Comparison of ENCODE assay signal across 27 cellular contexts in genomic region chr1:8555582-8555981, GRCh38.
DNase-seq lines count a peak whose midpoint lies in the region; ATAC-seq, FAIRE-seq and TF ChIP-seq lines count a peak whose summit lies in the region.
"Had no signal": no experiment of that assay in that cellular context is flagged by ENCODE, and none has a peak within 500 bp of the region (broad histone marks: within the 10 kb centered on the region; RNA-seq: fewer than 3 reads in every experiment).

No MANE protein-coding gene starts in this region.

- H3K79me2 ChIP-seq in OCI-LY1 (ENCODE audit: insufficient read depth, low read length): no peaks in the 10 kb centered on the region

- no peaks in the 10 kb centered on the region for H3K9me3 Mint-ChIP-seq in activated T-cell treated with anti-CD3 and anti-CD28 coated beads, Interleukin-2, amount 50 U/mL, for 72 hours
- H3K9me3 Mint-ChIP-seq in stimulated activated naive CD8-positive, alpha-beta T cell treated with anti-CD3 and anti-CD28 coated beads, Interleukin-15, Interleukin-2, amounts not matched to agents 100 ng/mL and 50 ng/mL, for 24 hours: no peaks in the 10 kb centered on the region
- H3K9me3 Mint-ChIP-seq: CD14-positive monocyte, GM23338, IgD-negative memory B cell, type B pancreatic cell had no signal

- no peak overlapping the region for H3K4me2 ChIP-seq in OCI-LY1 (ENCODE audit: low read length)
- H3K4me2 ChIP-seq: GM23338 had no signal

- DNase-seq in activated T-cell treated with anti-CD3 and anti-CD28 coated beads, Interleukin-2, amount 50 U/mL, for 72 hours: no peak
- DNase-seq in activated T-cell treated with anti-CD3 and anti-CD28 coated beads for 4 hours (no peak), epithelial cell of prostate (ENCODE audit: low read depth, low spot score) (no peak), NCI-H128 (lab: John Stamatoyannopoulos, UW; ENCODE audit: unreplicated experiment) (no peak), GM12892 (ENCODE audit: insufficient read length) (no peak), ovary (no peak)
- DNase-seq: colonic mucosa; esophagus squamous epithelium; islet precursor cell; NCI-H1417 treated with DMSO at 0.1 percent for 48 hours; NCI-H2107; NCI-H510A; occipital lobe; retina; stimulated activated CD4-positive, alpha-beta T cell treated with anti-CD3 and anti-CD28 coated beads, Interleukin-4, amount 100 ng/mL, for 4 hours; T-helper 17 cell had no signal

- TF ChIP-seq CTCF in OCI-LY1 (IDR thresholded peaks at IDR 0.05; ENCODE audit: low read length): no peak
- TF ChIP-seq CTCF in ovary (IDR thresholded peaks at IDR 0.05): no peak

- H3K4me3 ChIP-seq in OCI-LY1 (ENCODE audit: low read depth, low read length, poor library complexity, severe bottlenecking) (no peak overlapping the region), ovary (no peak overlapping the region)
- H3K4me3 ChIP-seq: colonic mucosa, esophagus squamous epithelium, gastroesophageal sphincter, GM23338, lung, SJSA1 had no signal

- peak; percentile 80 to 85 for ATAC-seq in activated T-cell treated with anti-CD3 and anti-CD28 coated beads, Interleukin-2, amount 50 U/mL, for 72 hours (replicated peaks in 1 of 2)
- ATAC-seq: gastroesophageal sphincter, GM23338, T-helper 17 cell had no signal

- no peak for TF ChIP-seq EP300 in ovary (IDR thresholded peaks at IDR 0.05)

- intact Hi-C loops in ovary (cut with DNase I): no loop called here

- H2AFZ ChIP-seq in OCI-LY1 (ENCODE audit: low read length): no peak overlapping the region
- H2AFZ ChIP-seq: GM23338 had no signal

- H3K9me2 ChIP-seq in OCI-LY1 (ENCODE audit: low read depth, low read length): no peaks in the 10 kb centered on the region

- H3K27me3 ChIP-seq in OCI-LY1 (ENCODE audit: insufficient read depth, low read length) (no peaks in the 10 kb centered on the region), ovary (no peaks in the 10 kb centered on the region)
- H3K27me3 ChIP-seq: colonic mucosa, esophagus squamous epithelium, gastroesophageal sphincter, SJSA1 had no signal

- no peaks in the 10 kb centered on the region for H3K9me3 ChIP-seq in OCI-LY1 (ENCODE audit: low read length)
- H3K9me3 ChIP-seq in ovary: no peaks in the 10 kb centered on the region
- H3K9me3 ChIP-seq: colonic mucosa, esophagus squamous epithelium, gastroesophageal sphincter, SJSA1 had no signal

- H4K20me1 ChIP-seq in OCI-LY1 (ENCODE audit: insufficient read depth, low read length): no peaks in the 10 kb centered on the region

- H3F3A ChIP-seq in OCI-LY1 (ENCODE audit: insufficient read depth, low read length): no peaks in the 10 kb centered on the region

- H3K27ac ChIP-seq in OCI-LY1 (ENCODE audit: low read depth, low read length, poor library complexity, severe bottlenecking) (peak overlapping the region; percentile 7), epithelial cell of prostate (peak overlapping the region; percentile 34), ovary (peak overlapping the region in 1 of 2 donors; percentile 26)
- H3K27ac ChIP-seq: colonic mucosa, esophagus squamous epithelium, gastroesophageal sphincter, SJSA1, VCaP had no signal

- H3K4me3 Mint-ChIP-seq in activated T-cell treated with anti-CD3 and anti-CD28 coated beads, Interleukin-2, amount 50 U/mL, for 72 hours: peak overlapping the region in 1 of 2 donors; percentile 45
- no peak overlapping the region for H3K4me3 Mint-ChIP-seq in stimulated activated naive CD8-positive, alpha-beta T cell treated with anti-CD3 and anti-CD28 coated beads, Interleukin-15, Interleukin-2, amounts not matched to agents 100 ng/mL and 50 ng/mL, for 24 hours
- H3K4me3 Mint-ChIP-seq: CD14-positive monocyte, GM23338, T-helper 17 cell, type B pancreatic cell had no signal

- peaks cover 56% of the 10 kb centered on the region for H3K4me1 Mint-ChIP-seq in activated T-cell treated with anti-CD3 and anti-CD28 coated beads, Interleukin-2, amount 50 U/mL, for 72 hours (ENCODE audit: low read depth)
- peaks cover 46% of the 10 kb centered on the region for H3K4me1 Mint-ChIP-seq in stimulated activated naive CD8-positive, alpha-beta T cell treated with anti-CD3 and anti-CD28 coated beads, Interleukin-15, Interleukin-2, amounts not matched to agents 100 ng/mL and 50 ng/mL, for 24 hours (ENCODE audit: low read depth)

- no peaks in the 10 kb centered on the region for H3K36me3 ChIP-seq in OCI-LY1 (ENCODE audit: insufficient read depth, low read length)
- no peaks in the 10 kb centered on the region for H3K36me3 ChIP-seq in ovary
- H3K36me3 ChIP-seq: colonic mucosa, esophagus squamous epithelium had no signal

- H3K4me1 ChIP-seq in OCI-LY1 (ENCODE audit: insufficient read depth, low read length, severe bottlenecking) (peaks cover 21% of the 10 kb centered on the region), ovary (ENCODE audit: insufficient read depth) (peaks cover 13% of the 10 kb centered on the region)
- H3K4me1 ChIP-seq: colonic mucosa had no signal

- FAIRE-seq in GM12892 (lab: Jason Lieb, UNC): no peak
- FAIRE-seq: D721Med had no signal

- peak overlapping the region; percentile 81 for H3K27ac Mint-ChIP-seq in activated T-cell treated with anti-CD3 and anti-CD28 coated beads, Interleukin-2, amount 50 U/mL, for 72 hours
- peak overlapping the region; percentile 76 for H3K27ac Mint-ChIP-seq in stimulated activated naive CD8-positive, alpha-beta T cell treated with anti-CD3 and anti-CD28 coated beads, Interleukin-15, Interleukin-2, amounts not matched to agents 100 ng/mL and 50 ng/mL, for 24 hours
- H3K27ac Mint-ChIP-seq: CD14-positive monocyte, T-helper 17 cell had no signal

- peaks cover 3 to 24% of the 10 kb centered on the region in 2 donors for H3K36me3 Mint-ChIP-seq in activated T-cell treated with anti-CD3 and anti-CD28 coated beads, Interleukin-2, amount 50 U/mL, for 72 hours (ENCODE audit: insufficient read depth in 2 of 2)
- peaks cover 46% of the 10 kb centered on the region for H3K36me3 Mint-ChIP-seq in stimulated activated naive CD8-positive, alpha-beta T cell treated with anti-CD3 and anti-CD28 coated beads, Interleukin-15, Interleukin-2, amounts not matched to agents 100 ng/mL and 50 ng/mL, for 24 hours (ENCODE audit: low read depth)

- TF ChIP-seq POLR2A in GM12892 (IDR thresholded peaks at IDR 0.05; ENCODE audit: low read depth, low read length) (no peak), ovary (IDR thresholded peaks at IDR 0.05) (no peak)

- H3K9ac ChIP-seq in OCI-LY1 (ENCODE audit: low read length): no peak overlapping the region

- no peaks in the 10 kb centered on the region for H3K27me3 Mint-ChIP-seq in activated T-cell treated with anti-CD3 and anti-CD28 coated beads, Interleukin-2, amount 50 U/mL, for 72 hours (ENCODE audit: low read depth)
- H3K27me3 Mint-ChIP-seq in stimulated activated naive CD8-positive, alpha-beta T cell treated with anti-CD3 and anti-CD28 coated beads, Interleukin-15, Interleukin-2, amounts not matched to agents 100 ng/mL and 50 ng/mL, for 24 hours: no peaks in the 10 kb centered on the region
- H3K27me3 Mint-ChIP-seq: IgD-negative memory B cell, T-helper 17 cell, type B pancreatic cell had no signal
